ENCODE assay signal across 7 cellular contexts in genomic region chr15:70964058-70964457, GRCh38.
"Had no signal": no experiment of that assay in that cellular context is flagged by ENCODE, and none has a peak within 500 bp of the region (broad histone marks: within the 10 kb centered on the region; RNA-seq: fewer than 3 reads in every experiment).

No MANE protein-coding gene starts in this region.

- H3K4me3 ChIP-seq: GM23338, K562 had no signal

- H3K27ac ChIP-seq: HL-60 had no signal

- ATAC-seq: GM23338, HCT116, HepG2, K562 had no signal

- H3K4me2 ChIP-seq: GM23338 had no signal

- DNase-seq: H9, HFFc6 had no signal

- H2AFZ ChIP-seq: GM23338 had no signal
